ENCODE assay signal across 12 cellular contexts in the genomic region with DNA sequence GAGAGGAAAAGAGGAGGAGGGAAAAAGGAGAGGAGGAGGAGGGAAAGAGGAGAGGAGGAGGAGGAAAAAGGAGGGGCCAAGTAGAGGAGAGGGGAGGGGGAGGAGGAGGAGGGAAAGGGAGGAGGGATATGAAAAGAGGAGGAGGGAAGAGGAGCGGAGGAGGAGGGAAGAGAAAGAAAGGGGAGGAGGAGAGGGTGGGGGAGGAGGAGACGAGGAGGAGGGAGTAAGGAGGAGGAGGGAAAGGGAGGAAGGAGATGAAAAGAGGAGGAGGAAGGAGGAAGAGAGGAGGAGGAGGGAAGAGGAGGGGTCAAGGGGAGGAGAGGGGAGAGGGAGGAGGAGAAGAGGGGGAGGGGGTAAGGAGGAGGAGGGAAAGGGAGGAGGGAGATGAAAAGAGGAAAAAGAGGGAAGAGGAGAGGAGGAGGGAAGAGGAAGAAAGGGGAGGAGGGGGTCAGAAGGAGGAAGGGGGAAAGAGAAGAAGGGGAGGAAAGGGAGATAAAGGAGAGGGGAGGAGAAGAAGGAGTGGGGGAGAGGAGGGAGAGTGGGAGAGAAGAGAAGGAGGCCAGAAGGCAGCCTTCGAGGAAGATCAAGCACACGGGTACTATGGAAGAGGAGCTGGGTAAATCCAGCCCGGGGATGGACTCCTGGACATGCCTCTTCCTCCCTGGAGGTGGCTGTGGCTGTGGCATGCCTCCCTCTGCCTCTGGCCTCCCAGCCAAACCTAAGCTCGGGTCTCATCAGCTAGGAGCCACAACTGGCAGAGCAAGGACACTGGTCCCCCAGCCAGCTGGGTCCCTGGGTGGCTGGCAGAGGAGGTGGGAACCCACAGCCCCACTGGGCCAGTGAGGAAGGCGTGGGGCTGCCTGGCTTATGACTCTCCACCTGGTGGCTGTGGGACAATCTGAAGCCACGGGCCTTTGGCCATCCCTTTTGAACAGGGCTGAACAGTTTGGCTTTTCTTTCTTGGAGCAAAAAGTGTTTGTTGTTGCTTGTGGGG. TPM values are rescaled to one million over a fixed set of nuclear protein-coding genes. Genes with fewer than 3 reads are reported as not detected.
"Had no signal": no experiment of that assay in that cellular context is flagged by ENCODE, and none has a peak within 500 bp of the region (broad histone marks: within the 10 kb centered on the region; RNA-seq: fewer than 3 reads in every experiment).

No MANE protein-coding gene starts in this region.

- H3K4me3 ChIP-seq: cardiac muscle cell, sigmoid colon had no signal

- H3K9me3 ChIP-seq: sigmoid colon had no signal

- H3K27ac ChIP-seq: cardiac muscle cell, sigmoid colon had no signal

- H3K36me3 ChIP-seq: cardiac muscle cell, sigmoid colon had no signal

- H3K27me3 ChIP-seq: cardiac muscle cell had no signal

- ATAC-seq: left colon; natural killer cell; stimulated activated memory B cell treated with anti-CD40 and anti-IgM and Interleukin-4, amounts not matched to agents 10 μg/mL and 1 μg/mL and 100 μg/mL, for 72 hours had no signal

- DNase-seq: activated CD4-positive, alpha-beta T cell treated with anti-CD3 and anti-CD28 coated beads, Interleukin-2, amount 50 U/mL, for 1 hour; activated naive CD4-positive, alpha-beta T cell; activated T-cell treated with anti-CD3 and anti-CD28 coated beads for 4 hours; left colon; mammary epithelial cell; natural killer cell; occipital lobe; sigmoid colon; stimulated activated CD4-positive, alpha-beta T cell treated with anti-CD3 and anti-CD28 coated beads, Interleukin-12 subunit alpha, Interleukin-12 subunit beta, amount 100 ng/mL, for 4 hours had no signal

RNA-seq across cellular contexts. Expression of a gene that starts 3.0 kb away (rescaled TPM):
- total RNA-seq: cardiac muscle cell; T-helper 2 cell treated with Interferon-gamma antibody and Interleukin-4, amounts not matched to agents 100 ng/mL and 5 ng/mL, for 36 hours had no signal
- polyA plus RNA-seq: mammary epithelial cell had no signal
